Comparison of ENCODE assay signal across 8 cellular contexts in genomic region chr12:26126340-26127284, GRCh38. TPM values are rescaled to one million over a fixed set of nuclear protein-coding genes. Genes with fewer than 3 reads are reported as not detected.
DNase-seq lines count a peak whose midpoint lies in the region; ATAC-seq and TF ChIP-seq lines count a peak whose summit lies in the region.

No MANE protein-coding gene starts in this region.

- H3K4me3 Mint-ChIP-seq in natural killer cell treated with Interleukin-12 subunit alpha and Interleukin-12 subunit beta and Interleukin-15 and Interleukin-18, amount 100 ng/mL, for 72 hours: peak overlapping the region; percentile 83

- TF ChIP-seq POLR2A in gastroesophageal sphincter (IDR thresholded peaks at IDR 0.05) (peak; percentile 22 to 44), uterus (IDR thresholded peaks at IDR 0.05) (peak; percentile 4 to 22)

- H3K4me3 ChIP-seq in gastroesophageal sphincter: peak overlapping the region; percentile 53 to 70
- H3K4me3 ChIP-seq in uterus: peak overlapping the region; percentile 52 to 78

- H3K27ac Mint-ChIP-seq in natural killer cell treated with Interleukin-12 subunit alpha and Interleukin-12 subunit beta and Interleukin-15 and Interleukin-18, amount 100 ng/mL, for 72 hours: no peak overlapping the region

- TF ChIP-seq CTCF in GM13977 (IDR thresholded peaks at IDR 0.05; ENCODE audit: extremely low read depth, insufficient read depth, missing control alignments) (peak; percentile 13), gastroesophageal sphincter (IDR thresholded peaks at IDR 0.05) (no peak), uterus (IDR thresholded peaks at IDR 0.05) (peak in 2 of 4 experiments; percentile 21 to 22)

- WGBS in gastroesophageal sphincter (ENCODE audit: low coverage in 1 of 2), 2 donors: 10 to 17% methylated on average over 1 to 25 of the region's 60 CpGs

- H3K27ac ChIP-seq in gastroesophageal sphincter (peak overlapping the region; percentile 96 to 98 (median 98)), uterus (peak overlapping the region; percentile 96 to 97)

- no peaks in the 10 kb centered on the region for H3K36me3 Mint-ChIP-seq in natural killer cell treated with Interleukin-12 subunit alpha and Interleukin-12 subunit beta and Interleukin-15 and Interleukin-18, amount 100 ng/mL, for 72 hours

- in situ Hi-C loops in GM13977 (cut with MboI; ENCODE audit: low pct_unique_long_range_greater_than_20kb, low sequenced_read_pairs, unreplicated experiment): no loop called here

- H3K9me3 Mint-ChIP-seq in natural killer cell treated with Interleukin-12 subunit alpha and Interleukin-12 subunit beta and Interleukin-15 and Interleukin-18, amount 100 ng/mL, for 72 hours: no peaks in the 10 kb centered on the region

- peaks cover 21 to 26% of the 10 kb centered on the region in 2 donors for H3K4me1 Mint-ChIP-seq in natural killer cell treated with Interleukin-12 subunit alpha and Interleukin-12 subunit beta and Interleukin-15 and Interleukin-18, amount 100 ng/mL, for 72 hours (ENCODE audit: low read depth in 2 of 2)

- H3K9me3 ChIP-seq in gastroesophageal sphincter (no peaks in the 10 kb centered on the region), uterus (no peaks in the 10 kb centered on the region)

- no peaks in the 10 kb centered on the region for H3K27me3 ChIP-seq in gastroesophageal sphincter
- no peaks in the 10 kb centered on the region for H3K27me3 ChIP-seq in uterus

- DNase-seq in AG08395 (ENCODE audit: low spot score) (peak; percentile 90), GM13977 (ENCODE audit: low spot score) (peak; percentile 69), NCI-H526 (lab: John Stamatoyannopoulos, UW) (peak; percentile 69 to 95), uterus (peak; percentile 79 to 87)
- DNase-seq in activated naive CD4-positive, alpha-beta T cell treated with anti-CD3 and anti-CD28 coated beads, Interleukin-2, amount 50 U/mL, for 16 hours: peak; percentile 40
- no peak for DNase-seq in natural killer cell treated with Interleukin-12 subunit alpha and Interleukin-12 subunit beta and Interleukin-15 and Interleukin-18, amount 100 ng/mL, for 72 hours (ENCODE audit: low spot score)

- ATAC-seq in HG03045 (IDR thresholded peaks at IDR 0.05; ENCODE audit: unreplicated experiment): peak; percentile 40
- peak; percentile 84 for ATAC-seq in gastroesophageal sphincter
- ATAC-seq in natural killer cell treated with Interleukin-12 subunit alpha and Interleukin-12 subunit beta and Interleukin-15 and Interleukin-18, amount 100 ng/mL, for 72 hours: peak in 1 of 2 donors; percentile 48

- H3K4me1 ChIP-seq in gastroesophageal sphincter (peaks cover 0 to 32% (median 0%) of the 10 kb centered on the region in 3 donors), uterus (no peaks in the 10 kb centered on the region)

- H3K36me3 ChIP-seq in gastroesophageal sphincter: no peaks in the 10 kb centered on the region
- H3K36me3 ChIP-seq in uterus: no peaks in the 10 kb centered on the region

- no peak for TF ChIP-seq EP300 in gastroesophageal sphincter (IDR thresholded peaks at IDR 0.05)

- intact Hi-C loops in uterus (cut with DNase I; ENCODE audit: low total_unique reads): no loop called here

- peaks cover 54 to 63% of the 10 kb centered on the region in 2 donors for H3K27me3 Mint-ChIP-seq in natural killer cell treated with Interleukin-12 subunit alpha and Interleukin-12 subunit beta and Interleukin-15 and Interleukin-18, amount 100 ng/mL, for 72 hours

RNA-seq across cellular contexts. Expression of gene BHLHE41, which starts 1.8 kb away (rescaled TPM):
- total RNA-seq in gastroesophageal sphincter: 10 to 100 TPM in 3 of 4 donors, 1 to 10 TPM in 1; 5.3 to 91.2 (median 21.7) TPM
- not detected for total RNA-seq in natural killer cell treated with Interleukin-12 subunit alpha and Interleukin-12 subunit beta and Interleukin-15 and Interleukin-18, amount 100 ng/mL, for 72 hours
- total RNA-seq in uterus: 10 to 100 TPM in 1 of 4 donors, 1 to 10 TPM in 3; 2.1 to 31.2 (median 5.0) TPM
